In genomic region chr15:66287461-66288055, GRCh38 we compare ENCODE assay signal across 9 cellular contexts. TPM values are rescaled to one million over a fixed set of nuclear protein-coding genes. Genes with fewer than 3 reads are reported as not detected.
A peak's percentile ranks its signal among the peaks of the same experiment; 100 is the strongest.
DNase-seq lines count a peak whose midpoint lies in the region; ATAC-seq and TF ChIP-seq lines count a peak whose summit lies in the region.
"Had no signal": no experiment of that assay in that cellular context is flagged by ENCODE, and none has a peak within 500 bp of the region (broad histone marks: within the 10 kb centered on the region; RNA-seq: fewer than 3 reads in every experiment).

No MANE protein-coding gene starts in this region.

- TF ChIP-seq POLR2A in ovary (IDR thresholded peaks at IDR 0.05) = no peak

- intact Hi-C loops in activated CD8-positive, alpha-beta T cell treated with anti-CD3 and anti-CD28 coated beads for 36 hours (cut with micrococcal nuclease) = no loop called here
- intact Hi-C loops in ovary (cut with DNase I) = loop anchor here in 3 of 4 donors (2.0 to 10.0 kb wide), 5 partner anchors 35 to 653 kb away; partner anchors contain the start of gene MEGF11 (in 1 of the 3)

- H3K36me3 ChIP-seq in ovary = no peaks in the 10 kb centered on the region

- no peak for TF ChIP-seq EP300 in ovary (IDR thresholded peaks at IDR 0.05)

- H3K4me3 ChIP-seq in choroid plexus epithelial cell (ENCODE audit: low read depth, low read length) = no peak overlapping the region
- H3K4me3 ChIP-seq in ovary = no peak overlapping the region

- POLR2A ChIA-PET in activated CD8-positive, alpha-beta T cell treated with anti-CD3 and anti-CD28 coated beads for 36 hours (lab: Charles Lee) = no interaction called here
- POLR2A ChIA-PET in activated CD8-positive, alpha-beta T cell treated with anti-CD3 and anti-CD28 coated beads, Interleukin-2, amount 10 ng/mL, durations not matched to agents 7 days and 5 days (lab: Charles Lee) = no interaction called here

- peaks cover 2% of the 10 kb centered on the region for H3K4me1 ChIP-seq in ovary (ENCODE audit: insufficient read depth)

- no peaks in the 10 kb centered on the region for H3K36me3 Mint-ChIP-seq in activated CD8-positive, alpha-beta T cell treated with anti-CD3 and anti-CD28 coated beads for 36 hours (ENCODE audit: low read depth)
- H3K36me3 Mint-ChIP-seq in activated CD8-positive, alpha-beta T cell treated with anti-CD3 and anti-CD28 coated beads, Interleukin-2, amount 10 ng/mL, durations not matched to agents 7 days and 5 days (ENCODE audit: low read depth) = no peaks in the 10 kb centered on the region
- H3K36me3 Mint-ChIP-seq in nephron (ENCODE audit: low read depth) = no peaks in the 10 kb centered on the region

- no peaks in the 10 kb centered on the region for H3K9me3 Mint-ChIP-seq in activated CD8-positive, alpha-beta T cell treated with anti-CD3 and anti-CD28 coated beads for 36 hours
- no peaks in the 10 kb centered on the region for H3K9me3 Mint-ChIP-seq in activated CD8-positive, alpha-beta T cell treated with anti-CD3 and anti-CD28 coated beads, Interleukin-2, amount 10 ng/mL, durations not matched to agents 7 days and 5 days (ENCODE audit: insufficient read depth)
- no peaks in the 10 kb centered on the region for H3K9me3 Mint-ChIP-seq in nephron
- H3K9me3 Mint-ChIP-seq: activated naive CD4-positive, alpha-beta T cell treated with anti-CD3 and anti-CD28 coated beads, Interleukin-2, amount 50 U/mL, for 72 hours had no signal

- H3K27me3 ChIP-seq in ovary = no peaks in the 10 kb centered on the region

- ATAC-seq in activated CD8-positive, alpha-beta T cell treated with anti-CD3 and anti-CD28 coated beads for 36 hours = no peak
- no peak for ATAC-seq in activated CD8-positive, alpha-beta T cell treated with anti-CD3 and anti-CD28 coated beads, Interleukin-2, amount 10 ng/mL, durations not matched to agents 7 days and 5 days
- ATAC-seq in GM18520 (IDR thresholded peaks at IDR 0.05; ENCODE audit: unreplicated experiment) (no peak), HG02840 (IDR thresholded peaks at IDR 0.05; ENCODE audit: low FRiP score, unreplicated experiment) (no peak)

- H3K4me1 Mint-ChIP-seq in activated CD8-positive, alpha-beta T cell treated with anti-CD3 and anti-CD28 coated beads for 36 hours (ENCODE audit: low read depth) = peaks cover 21% of the 10 kb centered on the region
- H3K4me1 Mint-ChIP-seq in activated CD8-positive, alpha-beta T cell treated with anti-CD3 and anti-CD28 coated beads, Interleukin-2, amount 10 ng/mL, durations not matched to agents 7 days and 5 days (ENCODE audit: low read depth) = peaks cover 28% of the 10 kb centered on the region
- peaks cover 23% of the 10 kb centered on the region for H3K4me1 Mint-ChIP-seq in nephron

- TF ChIP-seq CTCF in activated CD8-positive, alpha-beta T cell treated with anti-CD3 and anti-CD28 coated beads for 36 hours (IDR thresholded peaks at IDR 0.05) = peak; percentile 93
- peak; percentile 52 for TF ChIP-seq CTCF in choroid plexus epithelial cell (conservative IDR thresholded peaks at IDR 0.05; ENCODE audit: low read depth, low read length)
- TF ChIP-seq CTCF in nephron (IDR thresholded peaks at IDR 0.05; ENCODE audit: unreplicated experiment in 3 of 3) = peak; percentile 52 to 72 (median 54)
- TF ChIP-seq CTCF in ovary (IDR thresholded peaks at IDR 0.05) = peak in 1 of 3 donors; percentile 38

- H3K9me3 ChIP-seq in ovary = no peaks in the 10 kb centered on the region

- no peak overlapping the region for H3K4me3 Mint-ChIP-seq in activated CD8-positive, alpha-beta T cell treated with anti-CD3 and anti-CD28 coated beads for 36 hours
- no peak overlapping the region for H3K4me3 Mint-ChIP-seq in activated CD8-positive, alpha-beta T cell treated with anti-CD3 and anti-CD28 coated beads, Interleukin-2, amount 10 ng/mL, durations not matched to agents 7 days and 5 days
- H3K4me3 Mint-ChIP-seq in nephron = no peak overlapping the region

- CTCF ChIA-PET in activated CD8-positive, alpha-beta T cell treated with anti-CD3 and anti-CD28 coated beads for 36 hours (lab: Charles Lee) = interaction anchor here (0.6 to 2.2 kb wide), 17 partner anchors 11 to 692 kb away, joined by 3 to 7 read pairs (median 4); no protein-coding TSS in a partner anchor
- CTCF ChIA-PET in activated CD8-positive, alpha-beta T cell treated with anti-CD3 and anti-CD28 coated beads, Interleukin-2, amount 10 ng/mL, durations not matched to agents 7 days and 5 days (lab: Charles Lee) = interaction anchor here (0.7 to 2.3 kb wide), 6 partner anchors 20 to 692 kb away, joined by 3 to 16 read pairs (median 3); partner anchors contain the start of gene SNAPC5

- H3K27me3 Mint-ChIP-seq in activated CD8-positive, alpha-beta T cell treated with anti-CD3 and anti-CD28 coated beads for 36 hours = no peaks in the 10 kb centered on the region
- H3K27me3 Mint-ChIP-seq in activated CD8-positive, alpha-beta T cell treated with anti-CD3 and anti-CD28 coated beads, Interleukin-2, amount 10 ng/mL, durations not matched to agents 7 days and 5 days (ENCODE audit: low read depth) = no peaks in the 10 kb centered on the region
- H3K27me3 Mint-ChIP-seq in nephron (ENCODE audit: low read depth) = no peaks in the 10 kb centered on the region

- no peak overlapping the region for H3K27ac ChIP-seq in ovary

- WGBS in ovary, 3 donors = 8 to 11% (median 8%) methylated on average over 6 of the region's 6 CpGs

- no peak for DNase-seq in activated CD8-positive, alpha-beta T cell treated with anti-CD3 and anti-CD28 coated beads for 36 hours
- DNase-seq in activated CD8-positive, alpha-beta T cell treated with anti-CD3 and anti-CD28 coated beads, Interleukin-2, amount 10 ng/mL, durations not matched to agents 7 days and 5 days = no peak
- DNase-seq in NCI-H446 (lab: John Stamatoyannopoulos, UW) = peak; percentile 58 to 64
- peak; percentile 35 for DNase-seq in choroid plexus epithelial cell (ENCODE audit: low read depth)
- DNase-seq in ovary = no peak

- no peak overlapping the region for H3K27ac Mint-ChIP-seq in activated CD8-positive, alpha-beta T cell treated with anti-CD3 and anti-CD28 coated beads for 36 hours
- H3K27ac Mint-ChIP-seq in activated CD8-positive, alpha-beta T cell treated with anti-CD3 and anti-CD28 coated beads, Interleukin-2, amount 10 ng/mL, durations not matched to agents 7 days and 5 days = no peak overlapping the region
- H3K27ac Mint-ChIP-seq in nephron = no peak overlapping the region

RNA-seq across cellular contexts. Expression of gene DIS3L, which starts 5.8 kb away (rescaled TPM):
- 10 to 100 TPM; 23.6 to 23.7 TPM for total RNA-seq in activated CD8-positive, alpha-beta T cell treated with anti-CD3 and anti-CD28 coated beads for 36 hours
- 10 to 100 TPM; 23.6 to 24.3 TPM for total RNA-seq in activated CD8-positive, alpha-beta T cell treated with anti-CD3 and anti-CD28 coated beads, Interleukin-2, amount 10 ng/mL, durations not matched to agents 7 days and 5 days
- total RNA-seq in ovary = 10 to 100 TPM; 23.4 to 39.6 (median 31.9) TPM
- 10 to 100 TPM; 19.6 to 54.6 TPM for polyA plus RNA-seq in ovary

RNA-seq across cellular contexts. Expression of gene MEGF11, which starts 34.0 kb away (rescaled TPM):
- total RNA-seq in activated CD8-positive, alpha-beta T cell treated with anti-CD3 and anti-CD28 coated beads for 36 hours = not detected
- total RNA-seq in activated CD8-positive, alpha-beta T cell treated with anti-CD3 and anti-CD28 coated beads, Interleukin-2, amount 10 ng/mL, durations not matched to agents 7 days and 5 days = not detected
- 10 to 100 TPM in 1 of 7 donors, 1 to 10 TPM in 1, under 1 TPM in 4, not detected in 1; 0.20 to 11.4 (median 0.65) TPM for total RNA-seq in ovary
- polyA plus RNA-seq in ovary = under 1 TPM in 1 of 2 donors, not detected in 1; 0.04 TPM
- total RNA-seq: activated naive CD4-positive, alpha-beta T cell treated with anti-CD3 and anti-CD28 coated beads, Interleukin-2, amount 50 U/mL, for 72 hours had no signal

Comparison
In these comparisons a context has a peak if more than half of its experiments do, and no peak if none do; other contexts are left out.
1. DNase-seq: peak in NCI-H446 (2 of 2) and choroid plexus epithelial cell (single experiment); none in activated CD8-positive, alpha-beta T cell treated with anti-CD3 and anti-CD28 coated beads for 36 hours (single experiment), activated CD8-positive, alpha-beta T cell treated with anti-CD3 and anti-CD28 coated beads, Interleukin-2, amount 10 ng/mL, durations not matched to agents 7 days and 5 days (single experiment) and ovary (0 of 5).